In the genomic region with DNA sequence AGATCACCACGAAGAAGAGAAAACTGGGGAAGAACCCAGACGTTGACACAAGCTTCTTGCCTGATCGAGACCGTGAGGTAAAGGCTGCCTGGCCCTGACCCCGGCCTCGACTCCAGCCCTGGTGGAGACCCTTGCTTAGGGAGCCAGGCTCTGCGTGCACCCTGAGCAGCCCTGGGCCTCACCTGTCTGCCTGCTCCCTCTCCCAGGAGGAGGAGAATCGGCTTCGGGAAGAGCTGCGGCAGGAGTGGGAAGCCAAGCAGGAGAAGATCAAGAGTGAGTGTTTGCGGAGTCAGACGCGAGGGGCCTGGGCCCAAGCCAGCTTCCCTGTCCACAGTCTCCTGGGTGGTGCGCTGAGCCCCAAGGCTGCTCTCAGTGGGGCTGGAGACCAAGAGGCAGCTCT, we compare ENCODE assay signal across 6 cellular contexts.
"Had no signal": no experiment of that assay in that cellular context is flagged by ENCODE, and none has a peak within 500 bp of the region (broad histone marks: within the 10 kb centered on the region; RNA-seq: fewer than 3 reads in every experiment).

No MANE protein-coding gene starts in this region.

- DNase-seq: IMR-90 had no signal

- H3K4me3 ChIP-seq: K562 had no signal

- H3K27ac ChIP-seq: HL-60 had no signal

- H3K9me3 Mint-ChIP-seq: IgD-negative memory B cell had no signal

- H3K4me3 Mint-ChIP-seq: IgD-negative memory B cell had no signal

- FAIRE-seq: HepG2, HTR-8/SVneo, K562 had no signal

- H3K27ac Mint-ChIP-seq: IgD-negative memory B cell had no signal
